Comparison of ENCODE assay signal across 13 cellular contexts in the genomic region with DNA sequence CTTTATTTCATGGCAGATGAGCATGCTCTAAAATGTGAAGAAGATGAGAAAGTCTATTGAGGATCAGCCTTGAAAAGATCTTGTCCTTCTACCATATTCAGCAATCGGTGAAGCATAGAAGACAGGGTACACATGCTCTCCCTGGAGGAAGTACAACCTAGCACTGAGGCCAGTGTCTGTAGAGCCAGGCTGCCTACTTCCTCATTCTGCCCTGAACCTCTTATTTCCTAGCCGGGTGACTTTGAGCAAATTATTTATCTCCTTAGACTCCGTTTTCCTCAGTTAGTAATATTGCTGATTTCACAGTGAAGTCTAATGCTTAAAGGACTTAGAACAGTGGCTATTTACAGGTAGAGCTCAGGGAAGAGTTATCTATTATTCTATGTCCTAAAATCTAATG. TPM values are rescaled to one million over a fixed set of nuclear protein-coding genes. Genes with fewer than 3 reads are reported as not detected.
A peak's percentile ranks its signal among the peaks of the same experiment; 100 is the strongest.
DNase-seq lines count a peak whose midpoint lies in the region; ATAC-seq and TF ChIP-seq lines count a peak whose summit lies in the region.
"Had no signal": no experiment of that assay in that cellular context is flagged by ENCODE, and none has a peak within 500 bp of the region (broad histone marks: within the 10 kb centered on the region; RNA-seq: fewer than 3 reads in every experiment).

No MANE protein-coding gene starts in this region.

- H3K9ac ChIP-seq in SK-N-SH = no peak overlapping the region

- no peak overlapping the region for H3K4me2 ChIP-seq in SK-N-SH

- peaks cover 0 to 4% of the 10 kb centered on the region in 2 donors for H3K4me1 ChIP-seq in gastrocnemius medialis
- H3K4me1 ChIP-seq in SK-N-SH (ENCODE audit: control insufficient read depth in 1 of 2, insufficient read depth in 2 of 2, low read depth in 1 of 2, low read length in 1 of 2) = peaks cover 12 to 21% of the 10 kb centered on the region in 2 experiments; a peak in 3 of 4 replicates
- H3K4me1 ChIP-seq in CD4-positive, alpha-beta memory T cell (ENCODE audit: insufficient read depth, low read length) = no peaks in the 10 kb centered on the region
- H3K4me1 ChIP-seq in gastroesophageal sphincter = peaks cover 0 to 17% (median 8%) of the 10 kb centered on the region in 3 donors

- H3K27ac ChIP-seq in gastrocnemius medialis (no peak overlapping the region), SK-N-SH (ENCODE audit: low read depth in 2 of 2, low read length in 1 of 2) (no peak overlapping the region), gastroesophageal sphincter (no peak overlapping the region)
- H3K27ac ChIP-seq in CD4-positive, alpha-beta memory T cell (ENCODE audit: low read depth, low read length) = no peak overlapping the region
- H3K27ac ChIP-seq: cardiac muscle cell, heart left ventricle, RWPE1 had no signal

- ATAC-seq in GM18858 (IDR thresholded peaks at IDR 0.05; ENCODE audit: unreplicated experiment) = peak; percentile 87
- peak; percentile 83 for ATAC-seq in GM21723 (IDR thresholded peaks at IDR 0.05; ENCODE audit: unreplicated experiment)
- ATAC-seq in HG03520 (IDR thresholded peaks at IDR 0.05; ENCODE audit: unreplicated experiment) = peak; percentile 88
- peak; percentile 48 for ATAC-seq in esophagus mucosa
- ATAC-seq in gastrocnemius medialis = no peak
- no peak for ATAC-seq in gastroesophageal sphincter

- TF ChIP-seq EP300 in SK-N-SH (IDR thresholded peaks at IDR 0.05; ENCODE audit: borderline replicate concordance in 1 of 2, low read depth in 1 of 2, low read length in 1 of 2) (no peak), gastroesophageal sphincter (IDR thresholded peaks at IDR 0.05) (no peak)

- intact Hi-C loops in gastrocnemius medialis (cut with DNase I; ENCODE audit: low total_unique reads) = no loop called here
- intact Hi-C loops in CD4-positive, alpha-beta memory T cell (cut with micrococcal nuclease) = no loop called here

- H2AFZ ChIP-seq in SK-N-SH (ENCODE audit: low read depth) = no peak overlapping the region

- H3K9me2 ChIP-seq in SK-N-SH = no peaks in the 10 kb centered on the region

- TF ChIP-seq POLR2A in gastrocnemius medialis (IDR thresholded peaks at IDR 0.05) = no peak
- TF ChIP-seq POLR2A in gastroesophageal sphincter (IDR thresholded peaks at IDR 0.05) = no peak

- no peaks in the 10 kb centered on the region for H3K79me2 ChIP-seq in SK-N-SH (ENCODE audit: insufficient read depth)

- in situ Hi-C loops in gastrocnemius medialis (cut with MboI; ENCODE audit: low sequenced_read_pairs in 4 of 4) = no loop called here

- WGBS in SK-N-SH (ENCODE audit: low lambda C conversion rate) = 28% methylated on average over 3 of the region's 3 CpGs
- WGBS in gastroesophageal sphincter (ENCODE audit: low coverage in 1 of 2), 2 donors = 79 to 85% methylated on average over 3 of the region's 3 CpGs

- H3K4me3 ChIP-seq in gastrocnemius medialis (no peak overlapping the region), SK-N-SH (ENCODE audit: low read depth in 2 of 2, low read length in 1 of 2) (no peak overlapping the region), gastroesophageal sphincter (no peak overlapping the region)
- H3K4me3 ChIP-seq in CD4-positive, alpha-beta memory T cell (ENCODE audit: low read length in 2 of 2) = no peak overlapping the region
- H3K4me3 ChIP-seq: cardiac muscle cell, heart left ventricle had no signal

- DNase-seq in gastrocnemius medialis (no peak), SK-N-SH (no peak)
- no peak for DNase-seq in CD4-positive, alpha-beta memory T cell
- DNase-seq: heart left ventricle, IMR-90 had no signal

- POLR2A ChIA-PET in SK-N-SH (lab: Yijun Ruan, JAX) = no interaction called here
- POLR2A ChIA-PET in CD4-positive, alpha-beta memory T cell (lab: Charles Lee; ENCODE audit: partially characterized antibody) = no interaction called here

- CTCF ChIA-PET in SK-N-SH (lab: Yijun Ruan, JAX) = interaction anchor here (0.9 to 1.4 kb wide), 2 partner anchors 25 to 54 kb away, joined by 3 read pairs; no protein-coding TSS in a partner anchor
- CTCF ChIA-PET in CD4-positive, alpha-beta memory T cell (lab: Charles Lee; ENCODE audit: partially characterized antibody) = no interaction called here

- no peaks in the 10 kb centered on the region for H3F3A ChIP-seq in SK-N-SH (replicated peaks; ENCODE audit: insufficient read depth)

- H3K9me3 ChIP-seq in gastrocnemius medialis = no peaks in the 10 kb centered on the region
- no peaks in the 10 kb centered on the region for H3K9me3 ChIP-seq in SK-N-SH
- H3K9me3 ChIP-seq in CD4-positive, alpha-beta memory T cell (ENCODE audit: control insufficient read depth in 1 of 2, low read length in 2 of 2) = no peaks in the 10 kb centered on the region
- H3K9me3 ChIP-seq in gastroesophageal sphincter = no peaks in the 10 kb centered on the region
- H3K9me3 ChIP-seq: heart left ventricle had no signal

- no peaks in the 10 kb centered on the region for H3K36me3 ChIP-seq in gastrocnemius medialis
- H3K36me3 ChIP-seq in SK-N-SH (replicated peaks in 1 of 2; ENCODE audit: control insufficient read depth in 1 of 2, insufficient read depth in 2 of 2, low read length in 1 of 2) = no peaks in the 10 kb centered on the region
- no peaks in the 10 kb centered on the region for H3K36me3 ChIP-seq in CD4-positive, alpha-beta memory T cell (ENCODE audit: insufficient read depth, low read length)
- no peaks in the 10 kb centered on the region for H3K36me3 ChIP-seq in gastroesophageal sphincter
- H3K36me3 ChIP-seq: cardiac muscle cell, heart left ventricle had no signal

- peaks cover 14 to 32% of the 10 kb centered on the region in 2 donors for H3K27me3 Mint-ChIP-seq in CD4-positive, alpha-beta memory T cell

- no peak overlapping the region for H3K27ac Mint-ChIP-seq in CD4-positive, alpha-beta memory T cell

- no peaks in the 10 kb centered on the region for H4K20me1 ChIP-seq in SK-N-SH (ENCODE audit: insufficient read depth)

- no peak for TF ChIP-seq RAD21 in SK-N-SH (IDR thresholded peaks at IDR 0.05; ENCODE audit: low read length)

- no peaks in the 10 kb centered on the region for H3K36me3 Mint-ChIP-seq in CD4-positive, alpha-beta memory T cell

- no peak for TF ChIP-seq CTCF in gastrocnemius medialis (IDR thresholded peaks at IDR 0.05 in 4 of 5, conservative IDR thresholded peaks at IDR 0.05 in 1 of 5)
- no peak for TF ChIP-seq CTCF in SK-N-SH (IDR thresholded peaks at IDR 0.05)
- TF ChIP-seq CTCF in gastroesophageal sphincter (IDR thresholded peaks at IDR 0.05) = no peak

- H3K27me3 ChIP-seq in gastrocnemius medialis (no peaks in the 10 kb centered on the region), SK-N-SH (ENCODE audit: insufficient read depth) (no peaks in the 10 kb centered on the region), gastroesophageal sphincter (no peaks in the 10 kb centered on the region)
- H3K27me3 ChIP-seq in CD4-positive, alpha-beta memory T cell (ENCODE audit: insufficient read depth, low read length) = no peaks in the 10 kb centered on the region
- H3K27me3 ChIP-seq: cardiac muscle cell had no signal

- H3K9me3 Mint-ChIP-seq in CD4-positive, alpha-beta memory T cell = no peaks in the 10 kb centered on the region
- H3K9me3 Mint-ChIP-seq: neural crest cell had no signal

- H3K4me3 Mint-ChIP-seq in CD4-positive, alpha-beta memory T cell = no peak overlapping the region
- H3K4me3 Mint-ChIP-seq: neural crest cell had no signal

- no peaks in the 10 kb centered on the region for H3K4me1 Mint-ChIP-seq in CD4-positive, alpha-beta memory T cell

TF ChIP-seq in SK-N-SH, 30 proteins besides CTCF, POLR2A, EP300 and RAD21:
- no peak for TF ChIP-seq TCF12 (IDR thresholded peaks at IDR 0.05)
- no peak for TF ChIP-seq JUND (IDR thresholded peaks at IDR 0.05)
- no peak for TF ChIP-seq NFIC (IDR thresholded peaks at IDR 0.05; ENCODE audit: borderline replicate concordance)
- no peak for TF ChIP-seq SIN3A (IDR thresholded peaks at IDR 0.05; ENCODE audit: borderline replicate concordance, low read depth, low read length)
- TF ChIP-seq FOXJ3 (CRISPR knock-in tag; IDR thresholded peaks at IDR 0.05) = no peak

RNA-seq across cellular contexts. Expression of a gene that starts 58.4 kb away (rescaled TPM):
- total RNA-seq in esophagus mucosa (0.76 TPM), gastrocnemius medialis (10 to 100 TPM in 2 of 4 donors, 1 to 10 TPM in 1, under 1 TPM in 1; 0.39 to 87.9 (median 6.1) TPM), gastroesophageal sphincter (10 to 100 TPM in 2 of 4 donors, 1 to 10 TPM in 2; 3.7 to 63.8 (median 10.4) TPM)
- polyA plus RNA-seq in SK-N-SH (2012; rRNA removed) = 1.5 and 1.7 TPM in 2 replicates
- polyA plus RNA-seq in SK-N-SH (2012; cell fraction: cytosol; rRNA removed) = 2.0 and 2.2 TPM in 2 replicates
- polyA plus RNA-seq in SK-N-SH (2012; cell fraction: nucleus; rRNA removed) = 1.3 and 1.4 TPM in 2 replicates
- not detected for total RNA-seq in CD4-positive, alpha-beta memory T cell
- not detected for polyA plus RNA-seq in CD4-positive, alpha-beta memory T cell
- polyA plus RNA-seq: cardiac muscle cell had no signal

Comparison
In these comparisons a context has a peak if more than half of its experiments do, and no peak if none do; other contexts are left out.
1. ATAC-seq: peak in GM18858 (single experiment), GM21723 (single experiment), HG03520 (single experiment) and esophagus mucosa (single experiment); none in gastrocnemius medialis (0 of 2) and gastroesophageal sphincter (single experiment).